1 cellular context compared by ENCODE assay signal in genomic region chr3:139329364-139329850, GRCh38.
TF ChIP-seq lines count a peak whose summit lies in the region.

No MANE protein-coding gene starts in this region.

TF ChIP-seq in HEK293, 187 proteins besides CTCF, POLR2A, EP300 and RAD21 (continued from another document and continues in another):
- TF ChIP-seq, protein P1, sequence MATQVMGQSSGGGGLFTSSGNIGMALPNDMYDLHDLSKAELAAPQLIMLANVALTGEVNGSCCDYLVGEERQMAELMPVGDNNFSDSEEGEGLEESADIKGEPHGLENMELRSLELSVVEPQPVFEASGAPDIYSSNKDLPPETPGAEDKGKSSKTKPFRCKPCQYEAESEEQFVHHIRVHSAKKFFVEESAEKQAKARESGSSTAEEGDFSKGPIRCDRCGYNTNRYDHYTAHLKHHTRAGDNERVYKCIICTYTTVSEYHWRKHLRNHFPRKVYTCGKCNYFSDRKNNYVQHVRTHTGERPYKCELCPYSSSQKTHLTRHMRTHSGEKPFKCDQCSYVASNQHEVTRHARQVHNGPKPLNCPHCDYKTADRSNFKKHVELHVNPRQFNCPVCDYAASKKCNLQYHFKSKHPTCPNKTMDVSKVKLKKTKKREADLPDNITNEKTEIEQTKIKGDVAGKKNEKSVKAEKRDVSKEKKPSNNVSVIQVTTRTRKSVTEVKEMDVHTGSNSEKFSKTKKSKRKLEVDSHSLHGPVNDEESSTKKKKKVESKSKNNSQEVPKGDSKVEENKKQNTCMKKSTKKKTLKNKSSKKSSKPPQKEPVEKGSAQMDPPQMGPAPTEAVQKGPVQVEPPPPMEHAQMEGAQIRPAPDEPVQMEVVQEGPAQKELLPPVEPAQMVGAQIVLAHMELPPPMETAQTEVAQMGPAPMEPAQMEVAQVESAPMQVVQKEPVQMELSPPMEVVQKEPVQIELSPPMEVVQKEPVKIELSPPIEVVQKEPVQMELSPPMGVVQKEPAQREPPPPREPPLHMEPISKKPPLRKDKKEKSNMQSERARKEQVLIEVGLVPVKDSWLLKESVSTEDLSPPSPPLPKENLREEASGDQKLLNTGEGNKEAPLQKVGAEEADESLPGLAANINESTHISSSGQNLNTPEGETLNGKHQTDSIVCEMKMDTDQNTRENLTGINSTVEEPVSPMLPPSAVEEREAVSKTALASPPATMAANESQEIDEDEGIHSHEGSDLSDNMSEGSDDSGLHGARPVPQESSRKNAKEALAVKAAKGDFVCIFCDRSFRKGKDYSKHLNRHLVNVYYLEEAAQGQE (tag by site-specific recombination; IDR thresholded peaks at IDR 0.05), result peak; percentile 96
- TF ChIP-seq ZBTB49 (tag by site-specific recombination; IDR thresholded peaks at IDR 0.05; ENCODE audit: low read depth) (no peak), ELK4 (IDR thresholded peaks at IDR 0.05; ENCODE audit: borderline replicate concordance, low read depth, low read length) (no peak), KLF9 (tag by site-specific recombination; IDR thresholded peaks at IDR 0.05; ENCODE audit: low read depth) (peak; percentile 78), PRDM1 (tag by site-specific recombination; IDR thresholded peaks at IDR 0.05) (no peak), ZNF366 (tag by site-specific recombination; conservative IDR thresholded peaks at IDR 0.05) (no peak), EGR2 (tag by site-specific recombination; IDR thresholded peaks at IDR 0.05; ENCODE audit: low read depth) (0 out of 2 replicates have a peak, but pooled peaks have one; percentile 18), SCRT2 (tag by site-specific recombination; IDR thresholded peaks at IDR 0.05) (no peak), ZNF202 (tag by site-specific recombination; IDR thresholded peaks at IDR 0.05; ENCODE audit: borderline replicate concordance) (no peak), ZNF341 (tag by site-specific recombination; IDR thresholded peaks at IDR 0.05; ENCODE audit: low read depth) (peak; percentile 41; the same call in 1 of the 2 replicates), ZNF148 (tag by site-specific recombination; IDR thresholded peaks at IDR 0.05; ENCODE audit: borderline replicate concordance) (no peak), ZNF266 (tag by site-specific recombination; IDR thresholded peaks at IDR 0.05; ENCODE audit: low read depth) (no peak), ZNF433 (tag by site-specific recombination; IDR thresholded peaks at IDR 0.05; ENCODE audit: low read depth) (no peak), REPIN1 (tag by site-specific recombination; IDR thresholded peaks at IDR 0.05; ENCODE audit: low read depth) (no peak), ZBTB1 (tag by site-specific recombination; IDR thresholded peaks at IDR 0.05) (no peak), ZSCAN30 (tag by site-specific recombination; IDR thresholded peaks at IDR 0.05) (peak; percentile 73), ZNF404 (tag by site-specific recombination; IDR thresholded peaks at IDR 0.05) (no peak), SP7 (tag by site-specific recombination; IDR thresholded peaks at IDR 0.05) (peak; percentile 44; the same call in 1 of the 2 replicates), KLF7 (tag by site-specific recombination; IDR thresholded peaks at IDR 0.05; ENCODE audit: borderline replicate concordance) (peak; percentile 64; the same call in 1 of the 2 replicates), ZNF549 (tag by site-specific recombination; IDR thresholded peaks at IDR 0.05) (no peak), ZNF777 (tag by site-specific recombination; IDR thresholded peaks at IDR 0.05; ENCODE audit: borderline replicate concordance) (no peak), KLF17 (tag by site-specific recombination; IDR thresholded peaks at IDR 0.05) (0 out of 2 replicates have a peak, but pooled peaks have one; percentile 31), ZNF174 (tag by site-specific recombination; IDR thresholded peaks at IDR 0.05) (no peak), ZBTB17 (tag by site-specific recombination; IDR thresholded peaks at IDR 0.05) (0 out of 2 replicates have a peak, but pooled peaks have one; percentile 21), KLF1 (tag by site-specific recombination; IDR thresholded peaks at IDR 0.05) (peak; percentile 73), ZNF423 (tag by site-specific recombination; IDR thresholded peaks at IDR 0.05) (no peak), ZNF645 (tag by site-specific recombination; IDR thresholded peaks at IDR 0.05) (no peak), ZNF791 (tag by site-specific recombination; IDR thresholded peaks at IDR 0.05) (no peak), ZNF654 (tag by site-specific recombination; IDR thresholded peaks at IDR 0.05; ENCODE audit: low read depth) (peak; percentile 91), ZNF26 (tag by site-specific recombination; IDR thresholded peaks at IDR 0.05) (no peak), BCL6B (tag by site-specific recombination; IDR thresholded peaks at IDR 0.05) (peak; percentile 52; the same call in 1 of the 2 replicates), GLI2 (tag by site-specific recombination; IDR thresholded peaks at IDR 0.05; ENCODE audit: borderline replicate concordance, low read depth) (no peak), YY1 (tag by site-specific recombination; IDR thresholded peaks at IDR 0.05) (no peak), ZBTB8A (tag by site-specific recombination; IDR thresholded peaks at IDR 0.05) (no peak), ZFP37 (tag by site-specific recombination; IDR thresholded peaks at IDR 0.05) (no peak), ZEB2 (tag by site-specific recombination; IDR thresholded peaks at IDR 0.05) (no peak)
- TF ChIP-seq, protein P2, sequence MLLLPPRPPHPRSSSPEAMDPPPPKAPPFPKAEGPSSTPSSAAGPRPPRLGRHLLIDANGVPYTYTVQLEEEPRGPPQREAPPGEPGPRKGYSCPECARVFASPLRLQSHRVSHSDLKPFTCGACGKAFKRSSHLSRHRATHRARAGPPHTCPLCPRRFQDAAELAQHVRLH (tag by site-specific recombination; IDR thresholded peaks at IDR 0.05), result 0 out of 2 replicates have a peak, but pooled peaks have one; percentile 23
- TF ChIP-seq, protein P3, sequence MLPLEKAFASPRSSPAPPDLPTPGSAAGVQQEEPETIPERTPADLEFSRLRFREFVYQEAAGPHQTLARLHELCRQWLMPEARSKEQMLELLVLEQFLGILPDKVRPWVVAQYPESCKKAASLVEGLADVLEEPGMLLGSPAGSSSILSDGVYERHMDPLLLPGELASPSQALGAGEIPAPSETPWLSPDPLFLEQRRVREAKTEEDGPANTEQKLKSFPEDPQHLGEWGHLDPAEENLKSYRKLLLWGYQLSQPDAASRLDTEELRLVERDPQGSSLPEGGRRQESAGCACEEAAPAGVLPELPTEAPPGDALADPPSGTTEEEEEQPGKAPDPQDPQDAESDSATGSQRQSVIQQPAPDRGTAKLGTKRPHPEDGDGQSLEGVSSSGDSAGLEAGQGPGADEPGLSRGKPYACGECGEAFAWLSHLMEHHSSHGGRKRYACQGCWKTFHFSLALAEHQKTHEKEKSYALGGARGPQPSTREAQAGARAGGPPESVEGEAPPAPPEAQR (tag by site-specific recombination; IDR thresholded peaks at IDR 0.05), result no peak
- TF ChIP-seq, protein P4, sequence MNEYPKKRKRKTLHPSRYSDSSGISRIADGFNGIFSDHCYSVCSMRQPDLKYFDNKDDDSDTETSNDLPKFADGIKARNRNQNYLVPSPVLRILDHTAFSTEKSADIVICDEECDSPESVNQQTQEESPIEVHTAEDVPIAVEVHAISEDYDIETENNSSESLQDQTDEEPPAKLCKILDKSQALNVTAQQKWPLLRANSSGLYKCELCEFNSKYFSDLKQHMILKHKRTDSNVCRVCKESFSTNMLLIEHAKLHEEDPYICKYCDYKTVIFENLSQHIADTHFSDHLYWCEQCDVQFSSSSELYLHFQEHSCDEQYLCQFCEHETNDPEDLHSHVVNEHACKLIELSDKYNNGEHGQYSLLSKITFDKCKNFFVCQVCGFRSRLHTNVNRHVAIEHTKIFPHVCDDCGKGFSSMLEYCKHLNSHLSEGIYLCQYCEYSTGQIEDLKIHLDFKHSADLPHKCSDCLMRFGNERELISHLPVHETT (tag by site-specific recombination; IDR thresholded peaks at IDR 0.05), result no peak
